32 cellular contexts compared by ENCODE assay signal in the genomic region with DNA sequence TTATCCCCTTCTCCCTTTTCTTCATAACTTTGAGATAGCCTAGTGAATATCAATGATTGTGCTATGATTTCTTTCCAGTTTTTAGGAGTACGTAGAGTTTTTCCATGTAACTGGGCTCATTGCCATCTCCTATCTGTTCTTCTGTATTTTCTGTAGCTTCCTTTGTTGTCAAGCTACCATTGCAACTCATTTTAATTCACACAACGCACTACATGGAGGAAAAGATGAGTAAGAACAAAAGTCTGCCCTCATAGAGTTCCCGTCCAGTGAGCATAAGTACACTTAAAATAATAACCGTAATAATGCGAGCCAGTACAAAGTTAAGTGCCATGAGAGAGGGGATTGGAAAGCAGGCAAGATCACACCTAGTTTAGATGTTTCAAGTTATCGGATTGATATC.
DNase-seq lines count a peak whose midpoint lies in the region; ATAC-seq and TF ChIP-seq lines count a peak whose summit lies in the region.
"Had no signal": no experiment of that assay in that cellular context is flagged by ENCODE, and none has a peak within 500 bp of the region (broad histone marks: within the 10 kb centered on the region; RNA-seq: fewer than 3 reads in every experiment).

No MANE protein-coding gene starts in this region.

- ATAC-seq in Right ventricle myocardium superior (ENCODE audit: poor library complexity) (peak; percentile 20), left cardiac atrium (no peak), GM18868 (IDR thresholded peaks at IDR 0.05; ENCODE audit: unreplicated experiment) (peak; percentile 69), HG03060 (IDR thresholded peaks at IDR 0.05; ENCODE audit: low read depth, unreplicated experiment) (peak; percentile 49), HG03025 (IDR thresholded peaks at IDR 0.05; ENCODE audit: low FRiP score, unreplicated experiment) (no peak)
- ATAC-seq: activated naive CD4-positive, alpha-beta T cell treated with anti-CD3 and anti-CD28 coated beads, Interleukin-2, amount 50 U/mL, for 72 hours; pancreas; stimulated activated memory B cell treated with anti-CD40 and anti-IgM and Interleukin-4, amounts not matched to agents 10 μg/mL and 1 μg/mL and 100 μg/mL, for 72 hours had no signal

- intact Hi-C loops in Right ventricle myocardium superior (cut with DNase I) (no loop called here), left cardiac atrium (cut with DNase I) (no loop called here)

- TF ChIP-seq CTCF in fibroblast of pulmonary artery (IDR thresholded peaks at IDR 0.05; ENCODE audit: low read length, missing control alignments): no peak

- DNase-seq in Right ventricle myocardium superior (no peak), left cardiac atrium (no peak), fibroblast of pulmonary artery (ENCODE audit: low read depth) (peak; percentile 57), NCI-H146 treated with DMSO at 0.1 percent for 48 hours (lab: John Stamatoyannopoulos, UW; ENCODE audit: unreplicated experiment) (no peak)
- DNase-seq in activated CD4-positive, alpha-beta T cell treated with anti-CD3 and anti-CD28 coated beads for 1 hour: no peak
- DNase-seq: activated CD4-positive, alpha-beta T cell treated with anti-CD3 and anti-CD28 coated beads for 48 hours; activated CD8-positive, alpha-beta memory T cell treated with anti-CD3 and anti-CD28 coated beads for 24 hours; activated T-cell treated with anti-CD3 and anti-CD28 coated beads for 4 hours; Calu3; DND-41; effector CD4-positive, alpha-beta T cell; GF-D8; HCEC 1CT; mesendoderm; MG63; NCI-H1105 treated with DMSO at 0.1 percent for 48 hours; NCI-H1930; NCI-H69; pancreas; Peyer's patch; substantia nigra; T1000; trophoblast cell; WERI-Rb-1 had no signal

- H3K4me3 ChIP-seq in fibroblast of pulmonary artery (replicated peaks; ENCODE audit: low read depth, low read length): no peak overlapping the region
- H3K4me3 ChIP-seq: breast epithelium, MG63, neural progenitor cell, pancreas, Peyer's patch, skin epidermis had no signal

Comparison
In these comparisons a context has a peak if more than half of its experiments do, and no peak if none do; other contexts are left out.
1. ATAC-seq: peak in Right ventricle myocardium superior (single experiment), GM18868 (single experiment) and HG03060 (single experiment); none in left cardiac atrium (0 of 2) and HG03025 (single experiment).